8 cellular contexts compared by ENCODE assay signal in the genomic region with DNA sequence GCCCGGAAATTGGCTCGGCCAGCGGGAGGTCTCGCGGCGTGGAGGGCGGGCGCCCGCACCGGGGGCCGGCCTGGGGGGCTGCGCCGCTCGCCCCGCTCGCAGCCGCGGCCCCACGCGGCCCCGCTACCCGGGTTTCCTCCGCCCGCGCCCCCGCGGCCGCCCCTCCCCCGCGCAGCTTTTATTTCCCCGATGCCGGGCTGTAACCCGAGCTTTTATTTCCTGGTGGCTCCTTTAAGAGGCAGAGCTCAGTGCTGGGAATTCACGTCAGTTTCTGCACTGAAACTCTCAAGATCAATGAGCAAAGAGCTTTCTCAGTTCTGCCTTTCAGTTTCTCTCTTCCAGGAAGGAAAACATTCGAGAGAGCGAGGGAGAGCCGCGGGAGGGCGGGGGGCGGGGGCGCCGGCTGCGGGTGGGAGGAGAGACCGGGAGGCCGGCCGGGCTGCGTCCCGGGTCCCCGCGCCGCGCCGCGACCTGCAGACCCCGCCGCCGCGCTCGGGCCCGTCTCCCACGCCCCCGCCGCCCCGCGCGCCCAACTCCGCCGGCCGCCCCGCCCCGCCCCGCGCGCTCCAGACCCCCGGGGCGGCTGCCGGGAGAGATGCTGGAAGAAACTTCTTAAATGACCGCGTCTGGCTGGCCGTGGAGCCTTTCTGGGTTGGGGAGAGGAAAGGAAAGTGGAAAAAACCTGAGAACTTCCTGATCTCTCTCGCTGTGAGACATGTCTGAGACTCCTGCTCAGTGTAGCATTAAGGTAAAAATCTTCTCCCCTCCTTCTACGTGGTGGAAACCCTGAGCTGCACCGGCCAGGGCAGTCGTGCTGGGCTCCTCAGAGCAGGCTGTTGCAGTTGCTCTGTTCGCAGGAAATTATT. TPM values are rescaled to one million over a fixed set of nuclear protein-coding genes. Genes with fewer than 3 reads are reported as not detected.
DNase-seq lines count a peak whose midpoint lies in the region; ATAC-seq and TF ChIP-seq lines count a peak whose summit lies in the region.

Gene ETV6 (plus strand): TSS at position 262 of the 866 bp plus-strand sequence. CDS start 454 bp downstream, at position 716.

- TF ChIP-seq CTCF in foreskin keratinocyte (conservative IDR thresholded peaks at IDR 0.05) = no peak
- no peak for TF ChIP-seq CTCF in neural crest cell (conservative IDR thresholded peaks at IDR 0.05)

- DNase-seq in EH (ENCODE audit: low read depth) (peak; percentile 94), Karpas-422 (peak; percentile 86), SIG-M5 treated with dmso at 0.1 percent for 504 hours (lab: John Stamatoyannopoulos, UW; ENCODE audit: unreplicated experiment) (peak; percentile 92), foreskin keratinocyte (peak; percentile 67 to 84), neural crest cell (ENCODE audit: low read depth, low spot score) (peak; percentile 62)
- peak; percentile 46 for DNase-seq in activated gamma-delta T cell treated with anti-CD3 and anti-CD28 coated beads, Interleukin-2, amount 50 U/mL, for 16 hours (ENCODE audit: low read depth)

- H3K9ac ChIP-seq in Karpas-422 (ENCODE audit: low read length) (peak within 1 kb of the TSS; percentile 73), subcutaneous abdominal adipose tissue (ENCODE audit: low read length in 5 of 5) (peak within 1 kb of the TSS; percentile 77 to 99 (median 94))

- peak within 1 kb of the TSS; percentile 94 for H3K4me3 Mint-ChIP-seq in neural crest cell

- no peaks in the 10 kb centered on the region for H3K9me2 ChIP-seq in Karpas-422 (replicated peaks; ENCODE audit: insufficient read depth, low read length)

- peaks cover 34% of the 10 kb centered on the region for H3K4me1 Mint-ChIP-seq in neural crest cell

- H3K27ac ChIP-seq in Karpas-422 (ENCODE audit: low read length) (no peak within 1 kb of the TSS), foreskin keratinocyte (peak within 1 kb of the TSS; percentile 97), subcutaneous abdominal adipose tissue (ENCODE audit: low read depth, low read length) (peak within 1 kb of the TSS; percentile 92)

- ATAC-seq in GM21825 (IDR thresholded peaks at IDR 0.05; ENCODE audit: unreplicated experiment) (peak; percentile 39), foreskin keratinocyte (peak; percentile 75)

- H3K9me3 Mint-ChIP-seq in neural crest cell = no peaks in the 10 kb centered on the region

- no peaks in the 10 kb centered on the region for H3K36me3 ChIP-seq in Karpas-422 (ENCODE audit: insufficient read depth, low read length)
- no peaks in the 10 kb centered on the region for H3K36me3 ChIP-seq in subcutaneous abdominal adipose tissue (ENCODE audit: control insufficient read depth in 5 of 5, insufficient read depth in 5 of 5, low read length in 5 of 5)

- peaks cover 4% of the 10 kb centered on the region; the same call in 1 of the 2 replicates for H3K27me3 ChIP-seq in Karpas-422 (ENCODE audit: low read length)
- no peaks in the 10 kb centered on the region for H3K27me3 ChIP-seq in foreskin keratinocyte
- H3K27me3 ChIP-seq in subcutaneous abdominal adipose tissue (ENCODE audit: control insufficient read depth in 5 of 5, insufficient read depth in 4 of 5, low read length in 5 of 5) = no peaks in the 10 kb centered on the region

- peaks cover 35% of the 10 kb centered on the region for H3K4me1 ChIP-seq in Karpas-422 (ENCODE audit: low read length)
- peaks cover 9% of the 10 kb centered on the region for H3K4me1 ChIP-seq in foreskin keratinocyte
- peaks cover 5 to 44% (median 36%) of the 10 kb centered on the region in 5 donors for H3K4me1 ChIP-seq in subcutaneous abdominal adipose tissue (ENCODE audit: control insufficient read depth in 5 of 5, insufficient read depth in 5 of 5, low read length in 5 of 5)

- peak within 1 kb of the TSS; percentile 97 for H3K27ac Mint-ChIP-seq in neural crest cell (ENCODE audit: unreplicated experiment)

- H3K9me3 ChIP-seq in Karpas-422 (ENCODE audit: low read length) (no peaks in the 10 kb centered on the region), subcutaneous abdominal adipose tissue (ENCODE audit: control insufficient read depth in 5 of 5, low read length in 5 of 5) (no peaks in the 10 kb centered on the region)

- no peaks in the 10 kb centered on the region for H3K79me2 ChIP-seq in Karpas-422 (ENCODE audit: low read length)

- peak within 1 kb of the TSS; percentile 99 for H2AFZ ChIP-seq in Karpas-422 (ENCODE audit: low read length)

- no peaks in the 10 kb centered on the region for H4K20me1 ChIP-seq in Karpas-422 (ENCODE audit: insufficient read depth, low read depth, low read length)

- peak within 1 kb of the TSS; percentile 98 for H3K4me2 ChIP-seq in Karpas-422 (ENCODE audit: low read depth, low read length, poor library complexity, severe bottlenecking)

- H3K36me3 Mint-ChIP-seq in neural crest cell (ENCODE audit: low read depth) = no peaks in the 10 kb centered on the region

- no peaks in the 10 kb centered on the region for H3K27me3 Mint-ChIP-seq in neural crest cell (ENCODE audit: low read depth)

- H3K4me3 ChIP-seq in Karpas-422 (ENCODE audit: low read length) = peak within 1 kb of the TSS; percentile 81
- peak within 1 kb of the TSS; percentile 96 to 99 (median 98) for H3K4me3 ChIP-seq in subcutaneous abdominal adipose tissue (ENCODE audit: low read depth in 1 of 5, low read length in 5 of 5)

RNA-seq across cellular contexts. Expression of gene ETV6, which starts in this region (rescaled TPM):
- 0.54 and 1.0 TPM in 2 replicates for total RNA-seq in Karpas-422 (2014; rRNA removed; shearing (Covaris generic); ENCODE audit: low replicate concordance)
- total RNA-seq in foreskin keratinocyte = 11.2 and 12.6 TPM in 2 replicates
- polyA plus RNA-seq in foreskin keratinocyte = 4.7 and 4.8 TPM in 2 replicates
- 16.1 and 18.7 TPM in 2 replicates for total RNA-seq in neural crest cell
